In the genomic region with DNA sequence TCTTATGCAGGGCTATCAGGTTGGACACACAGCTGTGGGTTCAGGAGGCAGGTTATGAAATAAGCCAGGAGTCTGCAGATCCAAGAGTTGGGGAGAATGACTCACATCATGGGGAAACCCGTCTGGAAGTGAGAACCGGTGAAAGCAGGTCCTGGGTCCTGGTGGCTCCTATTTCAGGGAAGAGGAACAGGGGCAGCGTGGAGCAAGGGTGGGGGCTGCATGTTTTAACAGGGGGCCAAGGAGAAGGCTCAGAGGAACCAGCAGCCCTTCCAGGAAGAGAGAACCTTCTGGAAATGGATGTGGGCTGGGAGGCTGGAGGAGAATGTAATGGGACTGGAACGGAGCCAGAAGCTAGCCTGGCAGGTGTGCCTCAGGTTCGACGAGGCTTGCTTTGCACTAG, we compare ENCODE assay signal across 15 cellular contexts. TPM values are rescaled to one million over a fixed set of nuclear protein-coding genes. Genes with fewer than 3 reads are reported as not detected.
DNase-seq lines count a peak whose midpoint lies in the region; ATAC-seq, FAIRE-seq and TF ChIP-seq lines count a peak whose summit lies in the region.
"Had no signal": no experiment of that assay in that cellular context is flagged by ENCODE, and none has a peak within 500 bp of the region (broad histone marks: within the 10 kb centered on the region; RNA-seq: fewer than 3 reads in every experiment).

No MANE protein-coding gene starts in this region.

- H3K27ac ChIP-seq in A549 (peak overlapping the region; percentile 23 to 82; a peak in 4 of 6 replicates), HEK293 (ENCODE audit: extremely low read depth, low read depth, low read length) (no peak overlapping the region)
- H3K27ac ChIP-seq: pancreas had no signal

- H3K4me1 ChIP-seq in A549 (peaks cover 24% of the 10 kb centered on the region), HEK293 (ENCODE audit: control insufficient read depth, insufficient read depth, low read length) (no peaks in the 10 kb centered on the region), HAP-1 (no peaks in the 10 kb centered on the region)
- H3K4me1 ChIP-seq: pancreas had no signal

- peak overlapping the region; percentile 39; the same call in 2 of the 3 replicates for H3K4me2 ChIP-seq in A549

- H3K36me3 ChIP-seq in HEK293 (ENCODE audit: control insufficient read depth in 2 of 2, insufficient read depth in 1 of 2, low read length in 2 of 2) (no peaks in the 10 kb centered on the region), HAP-1 (replicated peaks) (no peaks in the 10 kb centered on the region)
- H3K36me3 ChIP-seq: pancreas had no signal

- POLR2A ChIA-PET in A549 (lab: Yijun Ruan, JAX) = no interaction called here
- POLR2A ChIA-PET in HEK293 (lab: Yijun Ruan, JAX) = no interaction called here
- POLR2A ChIA-PET in GM10248 (lab: Yijun Ruan, JAX) = no interaction called here

- in situ Hi-C loops in HAP-1 (cut with MboI; ENCODE audit: low sequenced_read_pairs) = loop anchor here (5.0 to 10.0 kb wide), 2 partner anchors 286 to 403 kb away; no protein-coding TSS in a partner anchor

- CTCF ChIA-PET in A549 (lab: Yijun Ruan, JAX) = interaction anchor here (0.8 to 13.8 kb wide), 26 partner anchors 12 to 442 kb away, joined by 3 to 492 read pairs (median 4); no protein-coding TSS in a partner anchor
- CTCF ChIA-PET in HEK293 (lab: Yijun Ruan, JAX) = interaction anchor here (0.8 to 9.9 kb wide), 14 partner anchors 10 to 439 kb away, joined by 3 to 127 read pairs (median 5); no protein-coding TSS in a partner anchor
- CTCF ChIA-PET in GM10248 (lab: Yijun Ruan, JAX) = interaction anchor here (1.0 to 2.0 kb wide), 5 partner anchors 10 to 396 kb away, joined by 3 to 5 read pairs (median 4); no protein-coding TSS in a partner anchor

- 53% methylated on average over 6 of the region's 6 CpGs for WGBS in A549 (ENCODE audit: missing lambda C conversion rate)

- peaks cover 18% of the 10 kb centered on the region for H3K27me3 ChIP-seq in HAP-1 (ENCODE audit: low read depth)
- H3K27me3 ChIP-seq: pancreas had no signal

- H3K9me3 ChIP-seq in A549 (no peaks in the 10 kb centered on the region), HEK293 (ENCODE audit: control insufficient read depth, insufficient read depth, low read depth, low read length) (no peaks in the 10 kb centered on the region), HAP-1 (no peaks in the 10 kb centered on the region)
- H3K9me3 ChIP-seq: pancreas had no signal

- no peak for FAIRE-seq in A549 (lab: Jason Lieb, UNC)
- FAIRE-seq: pancreas had no signal

- no peak for TF ChIP-seq CTCF in A549 (IDR thresholded peaks at IDR 0.05)
- TF ChIP-seq CTCF in HEK293 (tag by site-specific recombination; IDR thresholded peaks at IDR 0.05) = no peak
- TF ChIP-seq CTCF in GM10248 (IDR thresholded peaks at IDR 0.05; ENCODE audit: control extremely low read depth, extremely low read depth, low read depth, missing control alignments) = no peak

- TF ChIP-seq POLR2A in A549 (IDR thresholded peaks at IDR 0.05; ENCODE audit: low read length) = no peak

- ATAC-seq in A549 = peak; percentile 13 to 44; a peak in 1 of 6 replicates

- no peak for TF ChIP-seq EP300 in A549 (IDR thresholded peaks at IDR 0.05)

- no peak for TF ChIP-seq RAD21 in A549 (conservative IDR thresholded peaks at IDR 0.05 in 1 of 2, IDR thresholded peaks at IDR 0.05 in 1 of 2)

- DNase-seq in A549 (ENCODE audit: low read depth in 1 of 2, low spot score in 1 of 2) (peak; percentile 32 to 53), SW480 (ENCODE audit: low spot score) (peak; percentile 84), glomerular visceral epithelial cell (ENCODE audit: extremely low spot score) (peak; percentile 33), GM10248 (ENCODE audit: extremely low spot score) (no peak), HuH-7 (ENCODE audit: low spot score) (no peak), HAP-1 (ENCODE audit: low spot score in 2 of 2) (no peak), DMS114 treated with DMSO at 0.1 percent for 48 hours (lab: John Stamatoyannopoulos, UW; ENCODE audit: unreplicated experiment) (no peak)
- DNase-seq: activated B cell treated with CpG ODN at 0.5 μM for 24 hours; GF-D8; NCI-H2081 treated with DMSO at 0.1 percent for 48 hours; pancreas; SIG-M5; stimulated activated CD4-positive, alpha-beta T cell treated with anti-CD3 and anti-CD28 coated beads, Interleukin-4, amount 100 ng/mL, for 4 hours had no signal

- H3K4me3 ChIP-seq in A549 = no peak overlapping the region
- no peak overlapping the region for H3K4me3 ChIP-seq in HEK293 (ENCODE audit: low read depth, low read length)
- H3K4me3 ChIP-seq in HAP-1 = no peak overlapping the region
- H3K4me3 ChIP-seq: lung, pancreas had no signal

TF ChIP-seq in A549, 52 proteins besides CTCF, POLR2A, EP300 and RAD21:
- TF ChIP-seq EHMT2 (IDR thresholded peaks at IDR 0.05; ENCODE audit: low read depth) = no peak
- TF ChIP-seq PHF8 (IDR thresholded peaks at IDR 0.05; ENCODE audit: borderline replicate concordance, low read depth) = no peak
- 0 out of 2 replicates have a peak, but pooled peaks have one; percentile 20 for TF ChIP-seq JUNB (IDR thresholded peaks at IDR 0.05)
- 0 out of 4 replicates have a peak, but pooled peaks of 1 of the 2 experiments have one; percentile 11 for TF ChIP-seq CEBPB (IDR thresholded peaks at IDR 0.05)

TF ChIP-seq in HEK293, 187 proteins besides CTCF, POLR2A, EP300 and RAD21:
- TF ChIP-seq PRDM1 (tag by site-specific recombination; IDR thresholded peaks at IDR 0.05) (0 out of 2 replicates have a peak, but pooled peaks have one; percentile 31), ZNF16 (tag by site-specific recombination; IDR thresholded peaks at IDR 0.05; ENCODE audit: low read depth) (no peak)
TF ChIP-seq in HEK293: peak in this region for 1.

RNA-seq across cellular contexts. Expression of a gene that starts 7.8 kb away (rescaled TPM):
- polyA plus RNA-seq in A549 (2011; rRNA removed) (not detected in 2 replicates), A549 (2017; fragmentation: RNase III; extraction: RNeasy Plus Mini Kit Qiagen cat#74134 plus additional on column Dnase treatment) (not detected in 3 replicates)
- 0.01 TPM in 1 of 2 replicates, not detected in the other for polyA plus RNA-seq in A549 (2012; cell fraction: cytosol; rRNA removed)
- not detected in 2 replicates for polyA plus RNA-seq in A549 (2012; cell fraction: nucleus; rRNA removed)
- not detected in 2 replicates for polyA minus RNA-seq in A549 (2011; rRNA and poly(A)+ RNA removed)
- polyA plus RNA-seq: lung, pancreas had no signal

RNA-seq across cellular contexts. Expression of a gene that starts 19.8 kb away (rescaled TPM):
- polyA plus RNA-seq in A549 (2011; rRNA removed) = not detected in 2 replicates
- not detected in 2 replicates for polyA plus RNA-seq in A549 (2012; cell fraction: cytosol; rRNA removed)
- polyA plus RNA-seq in A549 (2012; cell fraction: nucleus; rRNA removed) = 0.02 and 0.07 TPM in 2 replicates
- polyA plus RNA-seq in A549 (2017; fragmentation: RNase III; extraction: RNeasy Plus Mini Kit Qiagen cat#74134 plus additional on column Dnase treatment) = not detected in 3 replicates
- not detected in 2 replicates for polyA minus RNA-seq in A549 (2011; rRNA and poly(A)+ RNA removed)
- polyA plus RNA-seq: pancreas had no signal

RNA-seq across cellular contexts. Expression of a gene that starts 28.5 kb away (rescaled TPM):
- polyA plus RNA-seq in A549 (2011; rRNA removed) = not detected in 2 replicates
- not detected in 2 replicates for polyA plus RNA-seq in A549 (2012; cell fraction: cytosol; rRNA removed)
- polyA plus RNA-seq in A549 (2012; cell fraction: nucleus; rRNA removed) = not detected in 2 replicates
- not detected in 3 replicates for polyA plus RNA-seq in A549 (2017; fragmentation: RNase III; extraction: RNeasy Plus Mini Kit Qiagen cat#74134 plus additional on column Dnase treatment)
- polyA minus RNA-seq in A549 (2011; rRNA and poly(A)+ RNA removed) = not detected in 2 replicates
- polyA plus RNA-seq: lung, pancreas had no signal

RNA-seq across cellular contexts. Expression of a gene that starts 36.9 kb away (rescaled TPM):
- polyA plus RNA-seq in A549 (2011; rRNA removed) (not detected in 2 replicates), A549 (2017; fragmentation: RNase III; extraction: RNeasy Plus Mini Kit Qiagen cat#74134 plus additional on column Dnase treatment) (not detected in 3 replicates)
- polyA plus RNA-seq in A549 (2012; cell fraction: cytosol; rRNA removed) = not detected in 2 replicates
- polyA plus RNA-seq in A549 (2012; cell fraction: nucleus; rRNA removed) = not detected in 2 replicates
- not detected in 2 replicates for polyA minus RNA-seq in A549 (2011; rRNA and poly(A)+ RNA removed)
- polyA plus RNA-seq: pancreas had no signal

Comparison
In these comparisons a context has a peak if more than half of its experiments do, and no peak if none do; other contexts are left out.
1. DNase-seq: peak in A549 (2 of 2), SW480 (single experiment) and glomerular visceral epithelial cell (single experiment); none in GM10248 (single experiment), HuH-7 (single experiment), HAP-1 (0 of 2) and DMS114 treated with DMSO at 0.1 percent for 48 hours (single experiment).